ENCODE assay signal across 8 cellular contexts in the genomic region with DNA sequence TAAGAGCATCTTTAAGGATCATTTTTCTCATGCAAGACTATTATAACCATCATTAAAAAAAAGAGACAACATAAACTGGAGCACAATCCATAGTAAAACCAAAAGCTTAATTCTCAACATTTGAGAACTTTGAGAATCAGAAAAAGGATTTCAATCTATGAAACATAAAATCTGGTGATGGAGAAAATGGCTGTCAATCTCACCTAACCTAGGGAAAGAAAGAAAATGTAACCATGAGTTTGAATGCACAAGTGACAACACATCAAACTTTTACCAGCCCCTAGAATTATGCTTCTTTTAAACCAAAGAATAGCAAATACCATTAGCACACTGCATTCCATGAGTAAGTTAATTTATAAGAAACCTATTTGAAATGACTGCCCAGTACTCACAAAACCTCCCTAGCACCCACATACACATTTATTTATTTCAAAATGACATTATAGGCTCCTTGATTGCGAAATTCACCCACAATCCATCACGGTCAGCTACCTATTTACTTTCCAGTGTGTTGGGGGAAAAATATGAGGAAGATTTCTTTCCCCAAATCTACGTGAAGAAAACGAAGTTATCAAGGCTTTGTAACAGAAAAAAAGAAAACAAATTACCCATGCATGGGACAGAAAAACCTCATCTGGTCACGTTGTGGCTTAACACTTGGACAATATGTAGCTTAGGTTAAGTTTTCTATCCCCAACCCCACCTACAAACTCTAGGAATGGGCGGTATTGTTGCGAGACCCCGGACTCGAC. TPM values are rescaled to one million over a fixed set of nuclear protein-coding genes. Genes with fewer than 3 reads are reported as not detected.
DNase-seq lines count a peak whose midpoint lies in the region; ATAC-seq and TF ChIP-seq lines count a peak whose summit lies in the region.

No MANE protein-coding gene starts in this region.

- peak overlapping the region; percentile 98 for H2AFZ ChIP-seq in neuron (ENCODE audit: low read depth, low read length)

- POLR2A ChIA-PET in Panc1 (lab: Charles Lee), result no interaction called here

- BruUV-seq in Panc1 (replicated peaks; lab: Mats Ljungman, UMichigan), result TSS peak; percentile 58

- H3K4me1 ChIP-seq in Panc1 (ENCODE audit: control insufficient read depth, insufficient read depth, low read length) (peaks cover 27% of the 10 kb centered on the region), endocrine pancreas (ENCODE audit: control insufficient read depth, insufficient read depth, low read length) (peaks cover 5% of the 10 kb centered on the region), neuron (ENCODE audit: insufficient read depth, low read length) (peaks cover 27% of the 10 kb centered on the region)

- no peak for TF ChIP-seq CTCF in Panc1 (IDR thresholded peaks at IDR 0.05)

- H3K36me3 ChIP-seq in Panc1 (ENCODE audit: control insufficient read depth, insufficient read depth, low read length), result no peaks in the 10 kb centered on the region
- H3K36me3 ChIP-seq in endocrine pancreas (ENCODE audit: control insufficient read depth, insufficient read depth, low read length), result no peaks in the 10 kb centered on the region
- no peaks in the 10 kb centered on the region for H3K36me3 ChIP-seq in neuron (ENCODE audit: insufficient read depth, low read length)

- H3K9me3 ChIP-seq in Panc1 (ENCODE audit: control insufficient read depth, insufficient read depth, low read depth, low read length) (no peaks in the 10 kb centered on the region), endocrine pancreas (ENCODE audit: control insufficient read depth, low read length) (no peaks in the 10 kb centered on the region), neuron (ENCODE audit: low read length) (no peaks in the 10 kb centered on the region)

- ATAC-seq in Panc1, result no peak
- no peak for ATAC-seq in HG03432 (IDR thresholded peaks at IDR 0.05; ENCODE audit: unreplicated experiment)
- no peak for ATAC-seq in HG02973 (IDR thresholded peaks at IDR 0.05; ENCODE audit: unreplicated experiment)

- CTCF ChIA-PET in Panc1 (lab: Charles Lee), result no interaction called here

- peak overlapping the region; percentile 93 for H3K27ac ChIP-seq in Panc1 (ENCODE audit: low read length)

- peak; percentile 32 for DNase-seq in NCI-H2171 treated with DMSO at 0.1 percent for 48 hours (lab: John Stamatoyannopoulos, UW)
- DNase-seq in NCI-H2171 (lab: John Stamatoyannopoulos, UW), result no peak
- DNase-seq in Panc1 (ENCODE audit: low read depth, low spot score), result no peak
- DNase-seq in AG08396 (ENCODE audit: low spot score), result no peak

- peak overlapping the region; percentile 59 to 80 for H3K4me3 ChIP-seq in Panc1 (ENCODE audit: low read depth in 2 of 2, low read length in 2 of 2)
- peak overlapping the region; percentile 97 for H3K4me3 ChIP-seq in endocrine pancreas (ENCODE audit: control insufficient read depth, insufficient read depth, low read length)
- peak overlapping the region; percentile 96 for H3K4me3 ChIP-seq in neuron (ENCODE audit: low read length)

- in situ Hi-C loops in Panc1 (cut with HindIII; ENCODE audit: low pct_unique_long_range_greater_than_20kb, low sequenced_read_pairs), result no loop called here

- H3K27me3 ChIP-seq in Panc1 (ENCODE audit: control insufficient read depth, insufficient read depth, low read length) (no peaks in the 10 kb centered on the region), endocrine pancreas (ENCODE audit: control insufficient read depth, insufficient read depth, low read length) (no peaks in the 10 kb centered on the region), neuron (ENCODE audit: insufficient read depth, low read length) (no peaks in the 10 kb centered on the region)

- intact Hi-C loops in Panc1 (cut with micrococcal nuclease; ENCODE audit: unreplicated experiment), result no loop called here

- peak overlapping the region; percentile 74 for H3K9ac ChIP-seq in endocrine pancreas (ENCODE audit: control insufficient read depth, insufficient read depth, low read length)

RNA-seq across cellular contexts. Expression of a gene that starts 0.8 kb away (rescaled TPM):
- 46.9 TPM for total RNA-seq in Panc1 (2021; ENCODE audit: unreplicated experiment)
- polyA plus RNA-seq in Panc1 (2012; ENCODE audit: insufficient read length), result 19.8 TPM
